ENCODE assay signal across 18 cellular contexts in the genomic region with DNA sequence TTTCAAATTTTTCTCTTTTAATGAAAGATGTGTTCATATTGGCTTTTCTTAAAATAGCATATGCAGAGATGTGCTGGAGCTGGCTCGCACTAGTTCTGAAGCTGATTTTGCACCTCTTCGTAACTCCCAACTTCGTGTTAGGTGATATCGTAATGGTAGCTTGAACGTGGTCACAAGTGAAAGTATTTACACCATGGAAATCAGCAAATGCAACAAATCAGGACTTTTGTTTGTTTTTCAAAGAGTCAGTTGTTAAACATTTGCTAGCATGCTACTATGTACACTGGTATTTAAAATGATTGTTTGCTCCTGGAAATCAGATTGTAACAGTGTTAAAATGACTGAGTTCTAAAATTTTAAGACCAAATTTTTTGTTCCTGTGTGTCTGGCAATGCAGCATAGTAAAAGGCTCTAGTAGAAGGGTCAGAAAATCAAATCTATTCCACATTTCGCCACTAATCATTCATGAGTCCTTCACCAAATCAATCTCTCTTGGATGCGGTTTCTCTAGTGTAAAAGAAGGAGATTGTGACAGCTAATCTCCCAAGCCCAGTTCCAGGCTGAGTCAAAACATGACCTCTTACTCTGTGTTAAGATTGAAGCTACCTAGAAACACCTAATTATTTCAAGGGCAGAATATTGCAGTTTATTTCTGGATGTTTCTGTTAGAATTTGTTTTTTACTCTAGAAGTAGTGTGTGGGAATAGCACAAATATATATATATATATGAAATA. TPM values are rescaled to one million over a fixed set of nuclear protein-coding genes. Genes with fewer than 3 reads are reported as not detected.
DNase-seq lines count a peak whose midpoint lies in the region; ATAC-seq and TF ChIP-seq lines count a peak whose summit lies in the region.
"Had no signal": no experiment of that assay in that cellular context is flagged by ENCODE, and none has a peak within 500 bp of the region (broad histone marks: within the 10 kb centered on the region; RNA-seq: fewer than 3 reads in every experiment).

No MANE protein-coding gene starts in this region.

- H3K27me3 Mint-ChIP-seq in immature natural killer cell (ENCODE audit: low read depth in 3 of 3): peaks cover 0 to 2% (median 2%) of the 10 kb centered on the region in 3 donors
- no peaks in the 10 kb centered on the region for H3K27me3 Mint-ChIP-seq in progenitor cell of endocrine pancreas

- H3K36me3 Mint-ChIP-seq in immature natural killer cell: peaks cover 0 to 3% (median 0%) of the 10 kb centered on the region in 3 donors
- no peaks in the 10 kb centered on the region for H3K36me3 Mint-ChIP-seq in progenitor cell of endocrine pancreas (ENCODE audit: insufficient read depth)

- DNase-seq in NCI-H82 (lab: John Stamatoyannopoulos, UW): peak; percentile 2
- DNase-seq in NCI-H82 treated with DMSO at 0.1 percent for 48 hours (lab: John Stamatoyannopoulos, UW; ENCODE audit: unreplicated experiment): no peak
- DNase-seq in OCI-M1 (lab: John Stamatoyannopoulos, UW): peak; percentile 21
- DNase-seq in immature natural killer cell: no peak
- no peak for DNase-seq in progenitor cell of endocrine pancreas (ENCODE audit: low spot score, unreplicated experiment)
- no peak for DNase-seq in SIG-M5 (lab: John Stamatoyannopoulos, UW)
- DNase-seq in NCI-H1694 (lab: John Stamatoyannopoulos, UW): no peak
- DNase-seq: GDM1, H9, MV-4-11, NCI-H1417, NCI-H1930, NCI-H2171, NCI-H446 treated with DMSO at 0.1 percent for 48 hours, NCI-H748 treated with DMSO at 0.1 percent for 48 hours, SK-N-SH had no signal

- no peak for ATAC-seq in GM18873 (IDR thresholded peaks at IDR 0.05; ENCODE audit: low FRiP score, unreplicated experiment)
- ATAC-seq: Right ventricle myocardium inferior had no signal

- TF ChIP-seq CTCF in progenitor cell of endocrine pancreas (IDR thresholded peaks at IDR 0.05; ENCODE audit: unreplicated experiment): no peak

- H3K9me3 Mint-ChIP-seq in immature natural killer cell (peaks cover 0 to 3% (median 0%) of the 10 kb centered on the region in 6 donors), progenitor cell of endocrine pancreas (ENCODE audit: low read depth) (peaks cover 5% of the 10 kb centered on the region)
- H3K9me3 Mint-ChIP-seq: H9 had no signal

- H3K4me3 Mint-ChIP-seq in immature natural killer cell (peak overlapping the region; percentile 8 to 58 (median 28)), progenitor cell of endocrine pancreas (ENCODE audit: low read depth) (no peak overlapping the region)
- H3K4me3 Mint-ChIP-seq: H9 had no signal

- H3K27ac Mint-ChIP-seq in immature natural killer cell: peak overlapping the region in 1 of 6 donors; percentile 17
- H3K27ac Mint-ChIP-seq in progenitor cell of endocrine pancreas: peak overlapping the region; percentile 18
- H3K27ac Mint-ChIP-seq: H9 had no signal

- peaks cover 36 to 60% of the 10 kb centered on the region in 2 donors for H3K4me1 Mint-ChIP-seq in immature natural killer cell
- H3K4me1 Mint-ChIP-seq in progenitor cell of endocrine pancreas (ENCODE audit: low read depth): peaks cover 9% of the 10 kb centered on the region

RNA-seq across cellular contexts. Expression of gene CMC1, which starts 34.3 kb away (rescaled TPM):
- 100 to 1,000 TPM; 471 to 902 (median 536) TPM for polyA plus RNA-seq in immature natural killer cell
- total RNA-seq in progenitor cell of endocrine pancreas: 14.3 and 16.2 TPM in 2 replicates

Comparison
In these comparisons a context has a peak if more than half of its experiments do, and no peak if none do; other contexts are left out.
1. DNase-seq: peak in NCI-H82 (single experiment) and OCI-M1 (single experiment); none in NCI-H82 treated with DMSO at 0.1 percent for 48 hours (single experiment), immature natural killer cell (0 of 3), progenitor cell of endocrine pancreas (single experiment), SIG-M5 (single experiment) and NCI-H1694 (single experiment).